ENCODE assay signal across 11 cellular contexts in the genomic region with DNA sequence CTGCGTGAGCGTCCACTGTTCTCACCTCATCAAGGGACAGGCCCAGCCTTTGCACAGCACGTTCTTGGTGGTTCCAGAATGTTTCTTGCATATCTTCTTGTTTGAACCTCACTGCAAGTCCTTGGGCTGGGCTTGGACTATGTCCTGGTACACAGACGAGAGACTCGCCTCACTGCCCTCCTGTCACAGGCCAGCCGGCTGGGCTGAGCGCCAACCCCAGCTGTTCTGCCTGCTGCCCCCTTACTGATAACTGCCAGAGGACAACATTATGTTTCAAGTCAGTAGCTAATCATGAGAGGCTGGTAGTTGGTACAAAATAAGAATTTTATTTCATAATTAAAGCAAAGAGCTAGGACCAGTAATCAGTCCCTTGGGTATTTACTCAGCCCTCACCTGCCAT. TPM values are rescaled to one million over a fixed set of nuclear protein-coding genes. Genes with fewer than 3 reads are reported as not detected.
DNase-seq lines count a peak whose midpoint lies in the region; TF ChIP-seq lines count a peak whose summit lies in the region.
"Had no signal": no experiment of that assay in that cellular context is flagged by ENCODE, and none has a peak within 500 bp of the region (broad histone marks: within the 10 kb centered on the region; RNA-seq: fewer than 3 reads in every experiment).

No MANE protein-coding gene starts in this region.

- H3K36me3 Mint-ChIP-seq in Calu3 (ENCODE audit: insufficient read depth, unreplicated experiment) (peaks cover 90% of the 10 kb centered on the region), CD14-positive monocyte (peaks cover 91% of the 10 kb centered on the region in 2 donors)

- H3K27ac Mint-ChIP-seq in Calu3 (ENCODE audit: unreplicated experiment) = peak overlapping the region; percentile 42
- H3K27ac Mint-ChIP-seq in CD14-positive monocyte = no peak overlapping the region
- H3K27ac Mint-ChIP-seq: activated B cell treated with CpG ODN at 0.5 μM for 24 hours; activated T-helper 2 cell treated with anti-CD3 and anti-CD28 coated beads, Interferon-gamma antibody, Interleukin-2, Interleukin-4, amounts not matched to agents 10 μg/mL and 5 μg/mL and 100 μg/mL, durations not matched to agents 14 hours and 24 hours and 36 hours had no signal

- peaks cover 3 to 24% of the 10 kb centered on the region in 2 donors for H3K4me1 ChIP-seq in ascending aorta
- H3K4me1 ChIP-seq in left ventricle myocardium inferior = peaks cover 42% of the 10 kb centered on the region
- peaks cover 5% of the 10 kb centered on the region for H3K4me1 ChIP-seq in ovary (ENCODE audit: insufficient read depth)

- no peak overlapping the region for H3K4me3 Mint-ChIP-seq in Calu3 (ENCODE audit: low read depth, unreplicated experiment)
- H3K4me3 Mint-ChIP-seq in CD14-positive monocyte = no peak overlapping the region
- H3K4me3 Mint-ChIP-seq: activated B cell treated with CpG ODN at 0.5 μM for 24 hours had no signal

- DNase-seq in Calu3 = no peak
- DNase-seq in ascending aorta (ENCODE audit: low spot score in 2 of 2) = peak in 1 of 2 donors; percentile 71
- DNase-seq in left ventricle myocardium inferior = peak; percentile 82
- DNase-seq in ovary = peak in 4 of 5 donors; percentile 46 to 72 (median 58)
- DNase-seq in HCEC 1CT = no peak
- no peak for DNase-seq in 8988T
- DNase-seq in SK-N-DZ (ENCODE audit: low spot score) = no peak
- no peak for DNase-seq in CD14-positive monocyte (ENCODE audit: low spot score)
- DNase-seq: activated B cell treated with CpG ODN at 0.5 μM for 24 hours, PC-9 had no signal

- H3K9me3 Mint-ChIP-seq in Calu3 (ENCODE audit: low read depth, unreplicated experiment) = no peaks in the 10 kb centered on the region
- H3K9me3 Mint-ChIP-seq in CD14-positive monocyte = peaks cover 0 to 1% (median 0%) of the 10 kb centered on the region in 7 donors
- H3K9me3 Mint-ChIP-seq: activated B cell treated with CpG ODN at 0.5 μM for 24 hours; activated T-helper 2 cell treated with anti-CD3 and anti-CD28 coated beads, Interferon-gamma antibody, Interleukin-2, Interleukin-4, amounts not matched to agents 10 μg/mL and 5 μg/mL and 100 μg/mL, durations not matched to agents 14 hours and 24 hours and 36 hours had no signal

- H3K36me3 ChIP-seq in ascending aorta = peaks cover 63 to 75% of the 10 kb centered on the region in 2 donors
- H3K36me3 ChIP-seq in left ventricle myocardium inferior = peaks cover 80% of the 10 kb centered on the region
- H3K36me3 ChIP-seq in ovary = no peaks in the 10 kb centered on the region

- H3K4me3 ChIP-seq in ascending aorta = no peak overlapping the region
- no peak overlapping the region for H3K4me3 ChIP-seq in left ventricle myocardium inferior
- no peak overlapping the region for H3K4me3 ChIP-seq in ovary
- H3K4me3 ChIP-seq: PC-9 had no signal

- TF ChIP-seq CTCF in Calu3 (IDR thresholded peaks at IDR 0.05; ENCODE audit: unreplicated experiment) = no peak
- no peak for TF ChIP-seq CTCF in ascending aorta (IDR thresholded peaks at IDR 0.05)
- no peak for TF ChIP-seq CTCF in left ventricle myocardium inferior (IDR thresholded peaks at IDR 0.05; ENCODE audit: borderline replicate concordance)
- TF ChIP-seq CTCF in ovary (IDR thresholded peaks at IDR 0.05) = no peak
- TF ChIP-seq CTCF in CD14-positive monocyte (IDR thresholded peaks at IDR 0.05) = no peak

- H3K27me3 ChIP-seq in ascending aorta (no peaks in the 10 kb centered on the region), left ventricle myocardium inferior (ENCODE audit: low read depth) (no peaks in the 10 kb centered on the region), ovary (no peaks in the 10 kb centered on the region)

- H3K4me1 Mint-ChIP-seq in Calu3 (ENCODE audit: low read depth, unreplicated experiment) (peaks cover 39% of the 10 kb centered on the region), CD14-positive monocyte (no peaks in the 10 kb centered on the region)
- H3K4me1 Mint-ChIP-seq: activated B cell treated with CpG ODN at 0.5 μM for 24 hours had no signal

- H3K27me3 Mint-ChIP-seq in Calu3 (ENCODE audit: unreplicated experiment) = no peaks in the 10 kb centered on the region
- H3K27me3 Mint-ChIP-seq in CD14-positive monocyte (ENCODE audit: low read depth in 3 of 3) = peaks cover 0 to 1% (median 0%) of the 10 kb centered on the region in 3 donors
- H3K27me3 Mint-ChIP-seq: activated B cell treated with CpG ODN at 0.5 μM for 24 hours had no signal

- 41 to 59% (median 43%) methylated on average over 7 of the region's 7 CpGs for WGBS in ovary, 3 donors

- no peak for TF ChIP-seq EP300 in ovary (IDR thresholded peaks at IDR 0.05)

- intact Hi-C loops in Calu3 (cut with micrococcal nuclease; ENCODE audit: unreplicated experiment) (loop anchor here (10.0 kb wide), 1 partner anchor 207 kb away; no protein-coding TSS in a partner anchor), ascending aorta (cut with DNase I) (loop anchor here (5.0 kb wide), 2 partner anchors 99 to 106 kb away; no protein-coding TSS in a partner anchor), left ventricle myocardium inferior (cut with micrococcal nuclease) (no loop called here), ovary (cut with DNase I) (no loop called here), CD14-positive monocyte (cut with micrococcal nuclease) (no loop called here)

- H3K27ac ChIP-seq in ascending aorta (peak overlapping the region; percentile 62 to 77), left ventricle myocardium inferior (replicated peaks) (peak overlapping the region; percentile 86), ovary (no peak overlapping the region)
- H3K27ac ChIP-seq: PC-9 had no signal

- no peak for TF ChIP-seq POLR2A in ovary (IDR thresholded peaks at IDR 0.05)

- no peaks in the 10 kb centered on the region for H3K9me3 ChIP-seq in ascending aorta
- H3K9me3 ChIP-seq in left ventricle myocardium inferior (replicated peaks) = no peaks in the 10 kb centered on the region
- no peaks in the 10 kb centered on the region for H3K9me3 ChIP-seq in ovary

- CTCF ChIA-PET in Calu3 (lab: Charles Lee) = no interaction called here

- BruUV-seq in Calu3 (replicated peaks; lab: Mats Ljungman, UMichigan) = no TSS peak

RNA-seq across cellular contexts. Expression of a gene that starts 52.8 kb away (rescaled TPM):
- total RNA-seq in Calu3 (2022) (not detected in 2 replicates), ascending aorta (not detected), left ventricle myocardium inferior (not detected), ovary (under 1 TPM; 0.11 to 0.92 (median 0.24) TPM)
- polyA plus RNA-seq in ovary (under 1 TPM; 0.07 to 0.15 TPM), CD14-positive monocyte (under 1 TPM in 1 of 2 donors, not detected in 1; 0.02 TPM)
- 2.4 and 5.7 TPM in 2 replicates for polyA plus RNA-seq in SK-N-DZ (2014; cell fraction: cytosol; rRNA removed)
- polyA plus RNA-seq in SK-N-DZ (2014; cell fraction: nucleus; rRNA removed) = 2.6 and 2.9 TPM in 2 replicates
- total RNA-seq: PC-9 had no signal

Comparison
In these comparisons a context has a peak if more than half of its experiments do, and no peak if none do; other contexts are left out.
1. DNase-seq: peak in left ventricle myocardium inferior (single experiment) and ovary (4 of 5); none in Calu3 (single experiment), HCEC 1CT (single experiment), 8988T (single experiment), SK-N-DZ (single experiment) and CD14-positive monocyte (single experiment).
2. H3K27ac ChIP-seq: peak in ascending aorta (2 of 2) and left ventricle myocardium inferior (single experiment); none in ovary (0 of 2).
3. intact Hi-C loops: an anchor here in Calu3 (10.0 kb wide) and ascending aorta (5.0 kb wide); none called in left ventricle myocardium inferior, ovary and CD14-positive monocyte.